ENCODE assay signal across 11 cellular contexts in the genomic region with DNA sequence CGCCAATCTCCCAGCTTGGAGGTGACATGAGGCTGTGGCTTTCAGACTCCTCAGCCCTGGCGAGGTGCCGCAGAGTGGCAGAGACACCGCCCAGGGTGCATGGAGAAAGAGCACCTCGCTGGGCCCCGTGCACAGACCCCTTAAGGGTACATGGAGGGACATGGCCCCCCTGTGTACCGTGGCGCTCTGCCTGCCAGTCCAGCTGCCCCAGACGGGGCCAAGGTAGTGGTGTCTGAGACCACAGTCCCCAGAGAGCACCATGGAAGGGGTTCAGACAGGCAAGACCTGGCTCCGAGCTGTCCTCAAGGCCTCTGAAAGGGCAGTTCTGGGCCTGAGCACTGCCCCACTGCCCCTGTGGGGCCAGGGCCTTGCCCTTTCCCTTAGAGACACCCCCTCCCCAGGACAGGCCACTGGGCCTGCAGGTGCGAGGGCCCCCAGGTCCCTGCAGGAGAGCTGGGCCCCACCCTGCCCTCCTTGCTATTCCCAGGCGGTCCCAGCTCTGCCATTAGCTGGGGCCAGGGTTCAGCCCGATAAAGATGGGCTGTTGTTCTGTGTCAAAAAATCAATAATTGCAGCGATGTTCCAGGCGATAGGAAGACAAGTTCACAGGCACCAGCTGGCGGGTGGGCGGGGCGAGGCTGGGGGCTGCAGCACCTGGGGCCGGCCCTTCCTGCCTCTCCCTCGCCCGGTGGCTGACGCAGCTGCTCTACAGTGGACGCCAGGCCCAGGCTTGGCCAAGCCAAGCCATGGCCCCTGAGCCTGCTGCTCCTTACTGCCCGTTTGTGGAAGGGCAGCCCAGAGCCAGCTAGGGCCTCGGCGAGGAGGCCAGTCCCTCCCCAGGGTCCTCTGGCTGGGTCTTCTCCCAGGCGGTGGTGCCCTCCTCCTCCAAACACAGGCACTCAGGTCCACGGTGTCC. TPM values are rescaled to one million over a fixed set of nuclear protein-coding genes. Genes with fewer than 3 reads are reported as not detected.
DNase-seq lines count a peak whose midpoint lies in the region; ATAC-seq and TF ChIP-seq lines count a peak whose summit lies in the region.
"Had no signal": no experiment of that assay in that cellular context is flagged by ENCODE, and none has a peak within 500 bp of the region (broad histone marks: within the 10 kb centered on the region; RNA-seq: fewer than 3 reads in every experiment).

No MANE protein-coding gene starts in this region.

- H3K9me3 ChIP-seq in prostate gland: no peaks in the 10 kb centered on the region
- H3K9me3 ChIP-seq: tibial artery had no signal

- H3K36me3 ChIP-seq in prostate gland: no peaks in the 10 kb centered on the region
- H3K36me3 ChIP-seq: tibial artery had no signal

- H3K27me3 ChIP-seq in prostate gland (replicated peaks; ENCODE audit: insufficient read depth): no peaks in the 10 kb centered on the region

- no peak for TF ChIP-seq POLR2A in prostate gland (IDR thresholded peaks at IDR 0.05)

- H3K4me3 Mint-ChIP-seq in activated naive CD8-positive, alpha-beta T cell treated with anti-CD3 and anti-CD28 coated beads, Interleukin-2, amount 10 ng/mL, durations not matched to agents 7 days and 5 days: no peak overlapping the region
- H3K4me3 Mint-ChIP-seq: activated CD4-positive, alpha-beta T cell treated with anti-CD3 and anti-CD28 coated beads, Interleukin-2, amount 10 ng/mL, durations not matched to agents 24 days and 14 days had no signal

- no peaks in the 10 kb centered on the region for H3K36me3 Mint-ChIP-seq in activated naive CD8-positive, alpha-beta T cell treated with anti-CD3 and anti-CD28 coated beads, Interleukin-2, amount 10 ng/mL, durations not matched to agents 7 days and 5 days

- H3K4me1 ChIP-seq in prostate gland (replicated peaks): peaks cover 10% of the 10 kb centered on the region
- H3K4me1 ChIP-seq: tibial artery had no signal

- TF ChIP-seq CTCF in prostate gland (IDR thresholded peaks at IDR 0.05): no peak

- DNase-seq in DMS53 (lab: John Stamatoyannopoulos, UW) (peak; percentile 69), DMS53 treated with DMSO at 0.1 percent for 48 hours (lab: John Stamatoyannopoulos, UW; ENCODE audit: unreplicated experiment) (no peak), NCI-H2171 (lab: John Stamatoyannopoulos, UW) (peak; percentile 76), myocyte (ENCODE audit: low read depth) (peak; percentile 34), LoVo (ENCODE audit: low spot score) (no peak), prostate gland (ENCODE audit: low spot score) (no peak)
- DNase-seq in activated naive CD8-positive, alpha-beta T cell treated with anti-CD3 and anti-CD28 coated beads, Interleukin-2, amount 10 ng/mL, durations not matched to agents 7 days and 5 days: no peak
- DNase-seq: posterior cingulate gyrus, tibial artery had no signal

- H3K4me1 Mint-ChIP-seq in activated naive CD8-positive, alpha-beta T cell treated with anti-CD3 and anti-CD28 coated beads, Interleukin-2, amount 10 ng/mL, durations not matched to agents 7 days and 5 days: no peaks in the 10 kb centered on the region

- no peaks in the 10 kb centered on the region for H3K9me3 Mint-ChIP-seq in activated naive CD8-positive, alpha-beta T cell treated with anti-CD3 and anti-CD28 coated beads, Interleukin-2, amount 10 ng/mL, durations not matched to agents 7 days and 5 days
- H3K9me3 Mint-ChIP-seq: activated CD4-positive, alpha-beta T cell treated with anti-CD3 and anti-CD28 coated beads, Interleukin-2, amount 10 ng/mL, durations not matched to agents 24 days and 14 days had no signal

- no peak overlapping the region for H3K27ac ChIP-seq in prostate gland
- H3K27ac ChIP-seq: tibial artery had no signal

- ATAC-seq in activated naive CD8-positive, alpha-beta T cell treated with anti-CD3 and anti-CD28 coated beads, Interleukin-2, amount 10 ng/mL, durations not matched to agents 7 days and 5 days (ENCODE audit: low read depth): peak; percentile 8
- ATAC-seq in GM19395 (IDR thresholded peaks at IDR 0.05; ENCODE audit: unreplicated experiment): no peak

- no peak overlapping the region for H3K4me3 ChIP-seq in prostate gland
- H3K4me3 ChIP-seq: tibial artery had no signal

- POLR2A ChIA-PET in activated naive CD8-positive, alpha-beta T cell treated with anti-CD3 and anti-CD28 coated beads, Interleukin-2, amount 10 ng/mL, durations not matched to agents 7 days and 5 days (lab: Charles Lee): interaction anchor here (0.6 to 1.0 kb wide), 2 partner anchors 65 to 86 kb away, joined by 3 to 5 read pairs; a partner anchor contains a TSS

- intact Hi-C loops in prostate gland (cut with DNase I): no loop called here

- 76% methylated on average over 21 of the region's 28 CpGs for WGBS in prostate gland

- no peaks in the 10 kb centered on the region for H3K27me3 Mint-ChIP-seq in activated naive CD8-positive, alpha-beta T cell treated with anti-CD3 and anti-CD28 coated beads, Interleukin-2, amount 10 ng/mL, durations not matched to agents 7 days and 5 days
- H3K27me3 Mint-ChIP-seq: activated CD4-positive, alpha-beta T cell treated with anti-CD3 and anti-CD28 coated beads, Interleukin-2, amount 10 ng/mL, durations not matched to agents 24 days and 14 days had no signal

- H3K27ac Mint-ChIP-seq in activated naive CD8-positive, alpha-beta T cell treated with anti-CD3 and anti-CD28 coated beads, Interleukin-2, amount 10 ng/mL, durations not matched to agents 7 days and 5 days: no peak overlapping the region
- H3K27ac Mint-ChIP-seq: activated CD4-positive, alpha-beta T cell treated with anti-CD3 and anti-CD28 coated beads, Interleukin-2, amount 10 ng/mL, durations not matched to agents 24 days and 14 days had no signal

RNA-seq across cellular contexts. Expression of a gene that starts 51.7 kb away (rescaled TPM):
- total RNA-seq in activated naive CD8-positive, alpha-beta T cell treated with anti-CD3 and anti-CD28 coated beads, Interleukin-2, amount 10 ng/mL, durations not matched to agents 7 days and 5 days: 10 to 100 TPM; 19.0 to 19.2 TPM
- total RNA-seq in myocyte: 0.70 and 0.94 TPM in 2 replicates
- polyA plus RNA-seq in myocyte (2012): 3.3 TPM
- 10 to 100 TPM in 1 of 2 donors, 1 to 10 TPM in 1; 4.1 to 21.5 TPM for total RNA-seq in prostate gland

Comparison
In these comparisons a context has a peak if more than half of its experiments do, and no peak if none do; other contexts are left out.
1. DNase-seq: peak in DMS53 (single experiment), NCI-H2171 (single experiment) and myocyte (single experiment); none in DMS53 treated with DMSO at 0.1 percent for 48 hours (single experiment), activated naive CD8-positive, alpha-beta T cell treated with anti-CD3 and anti-CD28 coated beads, Interleukin-2, amount 10 ng/mL, durations not matched to agents 7 days and 5 days (single experiment), LoVo (single experiment) and prostate gland (single experiment).